Comparison of ENCODE assay signal across 19 cellular contexts in genomic region chr10:120760246-120760645, GRCh38.
"Had no signal": no experiment of that assay in that cellular context is flagged by ENCODE, and none has a peak within 500 bp of the region (broad histone marks: within the 10 kb centered on the region; RNA-seq: fewer than 3 reads in every experiment).

No MANE protein-coding gene starts in this region.

- H3K27me3 ChIP-seq: colonic mucosa, testis, transverse colon had no signal

- H3K27ac ChIP-seq: colonic mucosa, epithelial cell of prostate, spleen, testis, transverse colon had no signal

- H3K27ac Mint-ChIP-seq: mesothelial cell of epicardium; natural killer cell; stimulated activated naive B cell treated with anti-CD40 and anti-IgM and Interleukin-4, amounts not matched to agents 10 μg/mL and 1 μg/mL and 100 μg/mL, for 72 hours; stimulated activated naive CD8-positive, alpha-beta T cell treated with anti-CD3 and anti-CD28 coated beads, Interleukin-15, amount 100 ng/mL, for 72 hours had no signal

- DNase-seq: colonic mucosa; effector memory CD4-positive, alpha-beta T cell; heart left ventricle; hippocampal formation; left colon; natural killer cell; posterior cingulate gyrus; spleen; stimulated activated CD4-positive, alpha-beta T cell treated with anti-CD3 and anti-CD28 coated beads, Interleukin-15, amount 100 ng/mL, for 24 hours; stimulated activated CD4-positive, alpha-beta T cell treated with anti-CD3 and anti-CD28 coated beads, Interleukin-2, amount 100 ng/mL, for 24 hours; stimulated activated CD4-positive, alpha-beta T cell treated with anti-CD3 and anti-CD28 coated beads, Interleukin-4, amount 100 ng/mL, for 4 hours; stimulated activated naive B cell treated with anti-CD40 and anti-IgM and Interleukin-4, amounts not matched to agents 10 μg/mL and 1 μg/mL and 100 μg/mL, for 72 hours; stimulated activated naive CD8-positive, alpha-beta T cell treated with anti-CD3 and anti-CD28 coated beads, Interleukin-15, amount 100 ng/mL, for 72 hours; testis; transverse colon had no signal

- H3K36me3 Mint-ChIP-seq: mesothelial cell of epicardium; natural killer cell; stimulated activated naive B cell treated with anti-CD40 and anti-IgM and Interleukin-4, amounts not matched to agents 10 μg/mL and 1 μg/mL and 100 μg/mL, for 72 hours had no signal

- H3K4me3 ChIP-seq: colonic mucosa, heart left ventricle, spleen, testis, transverse colon had no signal

- H3K36me3 ChIP-seq: colonic mucosa, heart left ventricle, spleen, transverse colon had no signal

- H3K4me1 Mint-ChIP-seq: mesothelial cell of epicardium; natural killer cell; neural crest cell; stimulated activated naive CD8-positive, alpha-beta T cell treated with anti-CD3 and anti-CD28 coated beads, Interleukin-15, amount 100 ng/mL, for 72 hours had no signal

- H3K4me1 ChIP-seq: colonic mucosa, testis, transverse colon had no signal

- H3K9me3 Mint-ChIP-seq: mesothelial cell of epicardium; natural killer cell; neural crest cell; stimulated activated naive CD8-positive, alpha-beta T cell treated with anti-CD3 and anti-CD28 coated beads, Interleukin-15, amount 100 ng/mL, for 72 hours had no signal

- ATAC-seq: heart left ventricle; left colon; natural killer cell; sciatic nerve; stimulated activated naive B cell treated with anti-CD40 and anti-IgM and Interleukin-4, amounts not matched to agents 10 μg/mL and 1 μg/mL and 100 μg/mL, for 72 hours; stimulated activated naive CD8-positive, alpha-beta T cell treated with anti-CD3 and anti-CD28 coated beads, Interleukin-15, amount 100 ng/mL, for 72 hours had no signal

- H3K4me3 Mint-ChIP-seq: mesothelial cell of epicardium; natural killer cell; neural crest cell; stimulated activated naive B cell treated with anti-CD40 and anti-IgM and Interleukin-4, amounts not matched to agents 10 μg/mL and 1 μg/mL and 100 μg/mL, for 72 hours; stimulated activated naive CD8-positive, alpha-beta T cell treated with anti-CD3 and anti-CD28 coated beads, Interleukin-15, amount 100 ng/mL, for 72 hours had no signal

- H3K9me3 ChIP-seq: colonic mucosa, heart left ventricle, spleen, testis, transverse colon had no signal
